Comparison of ENCODE assay signal across 1 cellular context in the genomic region with DNA sequence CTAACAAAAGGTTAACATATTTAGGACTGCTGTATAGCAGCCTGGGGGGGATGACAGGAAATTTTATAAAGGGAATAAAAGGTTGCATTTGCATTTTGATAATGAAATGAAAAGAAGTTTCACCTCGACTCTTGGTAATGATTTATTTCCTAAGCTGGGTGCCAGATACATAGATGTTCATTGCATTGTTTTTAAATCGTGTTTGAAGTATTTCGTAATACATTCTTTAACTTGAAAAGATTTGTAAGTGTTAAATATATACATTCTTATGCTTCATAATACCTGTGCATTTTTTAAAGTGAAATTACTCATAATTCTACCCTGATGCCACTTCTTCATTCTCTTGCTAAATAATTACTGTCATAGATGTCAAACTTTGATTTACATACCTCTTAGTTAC.
TF ChIP-seq lines count a peak whose summit lies in the region.

No MANE protein-coding gene starts in this region.

TF ChIP-seq in GM23338, 12 proteins besides CTCF, POLR2A, EP300 and RAD21 (continued from another document):
- no peak for TF ChIP-seq ZNF462 (CRISPR knock-in tag; IDR thresholded peaks at IDR 0.05)
- TF ChIP-seq, protein P1, sequence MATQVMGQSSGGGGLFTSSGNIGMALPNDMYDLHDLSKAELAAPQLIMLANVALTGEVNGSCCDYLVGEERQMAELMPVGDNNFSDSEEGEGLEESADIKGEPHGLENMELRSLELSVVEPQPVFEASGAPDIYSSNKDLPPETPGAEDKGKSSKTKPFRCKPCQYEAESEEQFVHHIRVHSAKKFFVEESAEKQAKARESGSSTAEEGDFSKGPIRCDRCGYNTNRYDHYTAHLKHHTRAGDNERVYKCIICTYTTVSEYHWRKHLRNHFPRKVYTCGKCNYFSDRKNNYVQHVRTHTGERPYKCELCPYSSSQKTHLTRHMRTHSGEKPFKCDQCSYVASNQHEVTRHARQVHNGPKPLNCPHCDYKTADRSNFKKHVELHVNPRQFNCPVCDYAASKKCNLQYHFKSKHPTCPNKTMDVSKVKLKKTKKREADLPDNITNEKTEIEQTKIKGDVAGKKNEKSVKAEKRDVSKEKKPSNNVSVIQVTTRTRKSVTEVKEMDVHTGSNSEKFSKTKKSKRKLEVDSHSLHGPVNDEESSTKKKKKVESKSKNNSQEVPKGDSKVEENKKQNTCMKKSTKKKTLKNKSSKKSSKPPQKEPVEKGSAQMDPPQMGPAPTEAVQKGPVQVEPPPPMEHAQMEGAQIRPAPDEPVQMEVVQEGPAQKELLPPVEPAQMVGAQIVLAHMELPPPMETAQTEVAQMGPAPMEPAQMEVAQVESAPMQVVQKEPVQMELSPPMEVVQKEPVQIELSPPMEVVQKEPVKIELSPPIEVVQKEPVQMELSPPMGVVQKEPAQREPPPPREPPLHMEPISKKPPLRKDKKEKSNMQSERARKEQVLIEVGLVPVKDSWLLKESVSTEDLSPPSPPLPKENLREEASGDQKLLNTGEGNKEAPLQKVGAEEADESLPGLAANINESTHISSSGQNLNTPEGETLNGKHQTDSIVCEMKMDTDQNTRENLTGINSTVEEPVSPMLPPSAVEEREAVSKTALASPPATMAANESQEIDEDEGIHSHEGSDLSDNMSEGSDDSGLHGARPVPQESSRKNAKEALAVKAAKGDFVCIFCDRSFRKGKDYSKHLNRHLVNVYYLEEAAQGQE (IDR thresholded peaks at IDR 0.05; ENCODE audit: unreplicated experiment): no peak
